Comparison of ENCODE assay signal across 26 cellular contexts in genomic region chr5:120014535-120014934, GRCh38.
"Had no signal": no experiment of that assay in that cellular context is flagged by ENCODE, and none has a peak within 500 bp of the region (broad histone marks: within the 10 kb centered on the region; RNA-seq: fewer than 3 reads in every experiment).

No MANE protein-coding gene starts in this region.

- H3K4me3 Mint-ChIP-seq: immature natural killer cell; naive thymus-derived CD8-positive, alpha-beta T cell; nephron progenitor cell; stimulated activated naive B cell treated with anti-CD40 and anti-IgM and Interleukin-4, amounts not matched to agents 10 μg/mL and 1 μg/mL and 100 μg/mL, for 72 hours; stimulated activated naive CD8-positive, alpha-beta T cell treated with anti-CD3 and anti-CD28 coated beads, Interleukin-15, Interleukin-2, amounts not matched to agents 100 ng/mL and 50 ng/mL, for 24 hours had no signal

- H3K27me3 Mint-ChIP-seq: stimulated activated naive B cell treated with anti-CD40 and anti-IgM and Interleukin-4, amounts not matched to agents 10 μg/mL and 1 μg/mL and 100 μg/mL, for 72 hours; stimulated activated naive CD8-positive, alpha-beta T cell treated with anti-CD3 and anti-CD28 coated beads, Interleukin-15, Interleukin-2, amounts not matched to agents 100 ng/mL and 50 ng/mL, for 24 hours had no signal

- ATAC-seq: heart right ventricle; left ventricle myocardium superior; lower lobe of right lung; naive thymus-derived CD8-positive, alpha-beta T cell; right cardiac atrium; stimulated activated naive B cell treated with anti-CD40 and anti-IgM and Interleukin-4, amounts not matched to agents 10 μg/mL and 1 μg/mL and 100 μg/mL, for 72 hours had no signal

- H3K27ac Mint-ChIP-seq: immature natural killer cell; naive thymus-derived CD8-positive, alpha-beta T cell; nephron progenitor cell; stimulated activated naive B cell treated with anti-CD40 and anti-IgM and Interleukin-4, amounts not matched to agents 10 μg/mL and 1 μg/mL and 100 μg/mL, for 72 hours; stimulated activated naive CD8-positive, alpha-beta T cell treated with anti-CD3 and anti-CD28 coated beads, Interleukin-15, Interleukin-2, amounts not matched to agents 100 ng/mL and 50 ng/mL, for 24 hours had no signal

- H3K27ac ChIP-seq: coronary artery, esophagus muscularis mucosa, heart right ventricle, lower lobe of right lung, prostate gland, thyroid gland, vagina had no signal

- FAIRE-seq: endothelial cell of umbilical vein, keratinocyte, small intestine had no signal

- H3K4me3 ChIP-seq: coronary artery, esophagus muscularis mucosa, heart right ventricle, lower lobe of right lung, prostate gland, thyroid gland, vagina had no signal

- H3K27me3 ChIP-seq: esophagus muscularis mucosa, heart right ventricle, thyroid gland, vagina had no signal

- H3K4me1 Mint-ChIP-seq: immature natural killer cell; naive thymus-derived CD8-positive, alpha-beta T cell; stimulated activated naive B cell treated with anti-CD40 and anti-IgM and Interleukin-4, amounts not matched to agents 10 μg/mL and 1 μg/mL and 100 μg/mL, for 72 hours had no signal

- DNase-seq: dermis blood vessel endothelial cell; effector memory CD4-positive, alpha-beta T cell; foreskin melanocyte; glutamatergic neuron; heart right ventricle; hypothalamus; immature natural killer cell; left ventricle myocardium superior; lower lobe of right lung; naive thymus-derived CD8-positive, alpha-beta T cell; nephron progenitor cell; nucleus accumbens; right cardiac atrium; small intestine; stimulated activated CD4-positive, alpha-beta T cell treated with anti-CD3 and anti-CD28 coated beads, Interleukin-15, amount 100 ng/mL, for 24 hours; stimulated activated CD4-positive, alpha-beta T cell treated with anti-CD3 and anti-CD28 coated beads, Interleukin-2, amount 100 ng/mL, for 48 hours; stimulated activated naive B cell treated with anti-CD40 and anti-IgM and Interleukin-4, amounts not matched to agents 10 μg/mL and 1 μg/mL and 100 μg/mL, for 72 hours; thyroid gland; trophoblast cell had no signal

- H3K36me3 ChIP-seq: esophagus muscularis mucosa, heart right ventricle, lower lobe of right lung, prostate gland, thyroid gland, vagina had no signal

- H3K36me3 Mint-ChIP-seq: immature natural killer cell; naive thymus-derived CD8-positive, alpha-beta T cell; stimulated activated naive B cell treated with anti-CD40 and anti-IgM and Interleukin-4, amounts not matched to agents 10 μg/mL and 1 μg/mL and 100 μg/mL, for 72 hours had no signal

- H3K4me1 ChIP-seq: esophagus muscularis mucosa, lower lobe of right lung, prostate gland, vagina had no signal

- H3K9me3 ChIP-seq: esophagus muscularis mucosa, heart right ventricle, lower lobe of right lung, prostate gland, thyroid gland, vagina had no signal

- H3K9me3 Mint-ChIP-seq: nephron progenitor cell; stimulated activated naive CD8-positive, alpha-beta T cell treated with anti-CD3 and anti-CD28 coated beads, Interleukin-15, Interleukin-2, amounts not matched to agents 100 ng/mL and 50 ng/mL, for 24 hours had no signal
